ENCODE assay signal across 1 cellular context in the genomic region with DNA sequence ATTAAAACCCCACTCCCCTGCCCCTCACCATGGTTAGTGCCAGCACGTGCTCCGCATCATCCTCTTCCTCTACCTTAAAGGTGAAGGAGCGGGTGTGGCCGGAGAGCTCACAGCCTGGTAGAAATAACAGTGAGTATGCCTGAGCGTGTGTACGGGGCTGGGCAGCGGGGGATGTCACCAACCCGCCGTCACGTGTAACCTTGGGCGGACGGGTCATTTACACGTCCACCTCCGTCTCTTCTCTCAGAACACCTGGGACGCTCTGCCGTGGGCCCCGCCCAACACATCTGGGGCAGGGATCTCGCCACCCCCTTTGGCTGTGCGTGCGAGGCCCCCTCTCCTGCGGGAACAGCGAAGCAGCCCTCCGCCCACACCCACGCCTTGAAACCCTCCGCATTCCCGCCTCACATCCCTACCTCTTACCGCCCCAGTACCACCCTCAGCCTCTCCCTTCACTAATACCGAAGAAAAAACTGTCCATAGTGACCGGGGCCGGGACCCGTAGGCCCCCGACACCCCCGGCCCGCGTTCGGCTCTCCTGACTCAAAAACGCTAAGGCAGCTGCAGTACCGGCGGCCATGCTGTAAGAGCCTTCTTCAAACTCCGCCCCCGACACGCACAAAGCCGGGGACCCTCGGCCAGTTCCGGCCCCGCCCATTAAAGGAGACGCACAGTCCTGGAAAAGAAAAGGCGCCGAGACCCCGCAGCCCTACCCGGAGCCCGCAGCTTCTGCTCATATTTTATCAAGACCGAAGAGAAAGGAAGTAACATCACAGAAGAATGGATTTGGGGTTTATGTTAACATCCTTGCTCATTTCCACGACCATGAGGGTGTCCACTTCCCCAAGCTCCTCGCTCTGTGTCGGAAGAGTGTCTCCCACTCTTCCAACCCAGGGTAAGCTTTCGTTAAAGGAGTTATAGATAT.
TF ChIP-seq lines count a peak whose summit lies in the region.

A gene with protein sequence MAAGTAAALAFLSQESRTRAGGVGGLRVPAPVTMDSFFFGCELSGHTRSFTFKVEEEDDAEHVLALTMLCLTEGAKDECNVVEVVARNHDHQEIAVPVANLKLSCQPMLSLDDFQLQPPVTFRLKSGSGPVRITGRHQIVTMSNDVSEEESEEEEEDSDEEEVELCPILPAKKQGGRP (minus strand): TSS at position 636 of the 925 bp plus-strand sequence. CDS start 56 bp downstream, at position 580.

TF ChIP-seq in HepG2, 621 proteins besides CTCF, POLR2A, EP300 and RAD21 (continued from another document and continues in another):
- TF ChIP-seq, protein P1, sequence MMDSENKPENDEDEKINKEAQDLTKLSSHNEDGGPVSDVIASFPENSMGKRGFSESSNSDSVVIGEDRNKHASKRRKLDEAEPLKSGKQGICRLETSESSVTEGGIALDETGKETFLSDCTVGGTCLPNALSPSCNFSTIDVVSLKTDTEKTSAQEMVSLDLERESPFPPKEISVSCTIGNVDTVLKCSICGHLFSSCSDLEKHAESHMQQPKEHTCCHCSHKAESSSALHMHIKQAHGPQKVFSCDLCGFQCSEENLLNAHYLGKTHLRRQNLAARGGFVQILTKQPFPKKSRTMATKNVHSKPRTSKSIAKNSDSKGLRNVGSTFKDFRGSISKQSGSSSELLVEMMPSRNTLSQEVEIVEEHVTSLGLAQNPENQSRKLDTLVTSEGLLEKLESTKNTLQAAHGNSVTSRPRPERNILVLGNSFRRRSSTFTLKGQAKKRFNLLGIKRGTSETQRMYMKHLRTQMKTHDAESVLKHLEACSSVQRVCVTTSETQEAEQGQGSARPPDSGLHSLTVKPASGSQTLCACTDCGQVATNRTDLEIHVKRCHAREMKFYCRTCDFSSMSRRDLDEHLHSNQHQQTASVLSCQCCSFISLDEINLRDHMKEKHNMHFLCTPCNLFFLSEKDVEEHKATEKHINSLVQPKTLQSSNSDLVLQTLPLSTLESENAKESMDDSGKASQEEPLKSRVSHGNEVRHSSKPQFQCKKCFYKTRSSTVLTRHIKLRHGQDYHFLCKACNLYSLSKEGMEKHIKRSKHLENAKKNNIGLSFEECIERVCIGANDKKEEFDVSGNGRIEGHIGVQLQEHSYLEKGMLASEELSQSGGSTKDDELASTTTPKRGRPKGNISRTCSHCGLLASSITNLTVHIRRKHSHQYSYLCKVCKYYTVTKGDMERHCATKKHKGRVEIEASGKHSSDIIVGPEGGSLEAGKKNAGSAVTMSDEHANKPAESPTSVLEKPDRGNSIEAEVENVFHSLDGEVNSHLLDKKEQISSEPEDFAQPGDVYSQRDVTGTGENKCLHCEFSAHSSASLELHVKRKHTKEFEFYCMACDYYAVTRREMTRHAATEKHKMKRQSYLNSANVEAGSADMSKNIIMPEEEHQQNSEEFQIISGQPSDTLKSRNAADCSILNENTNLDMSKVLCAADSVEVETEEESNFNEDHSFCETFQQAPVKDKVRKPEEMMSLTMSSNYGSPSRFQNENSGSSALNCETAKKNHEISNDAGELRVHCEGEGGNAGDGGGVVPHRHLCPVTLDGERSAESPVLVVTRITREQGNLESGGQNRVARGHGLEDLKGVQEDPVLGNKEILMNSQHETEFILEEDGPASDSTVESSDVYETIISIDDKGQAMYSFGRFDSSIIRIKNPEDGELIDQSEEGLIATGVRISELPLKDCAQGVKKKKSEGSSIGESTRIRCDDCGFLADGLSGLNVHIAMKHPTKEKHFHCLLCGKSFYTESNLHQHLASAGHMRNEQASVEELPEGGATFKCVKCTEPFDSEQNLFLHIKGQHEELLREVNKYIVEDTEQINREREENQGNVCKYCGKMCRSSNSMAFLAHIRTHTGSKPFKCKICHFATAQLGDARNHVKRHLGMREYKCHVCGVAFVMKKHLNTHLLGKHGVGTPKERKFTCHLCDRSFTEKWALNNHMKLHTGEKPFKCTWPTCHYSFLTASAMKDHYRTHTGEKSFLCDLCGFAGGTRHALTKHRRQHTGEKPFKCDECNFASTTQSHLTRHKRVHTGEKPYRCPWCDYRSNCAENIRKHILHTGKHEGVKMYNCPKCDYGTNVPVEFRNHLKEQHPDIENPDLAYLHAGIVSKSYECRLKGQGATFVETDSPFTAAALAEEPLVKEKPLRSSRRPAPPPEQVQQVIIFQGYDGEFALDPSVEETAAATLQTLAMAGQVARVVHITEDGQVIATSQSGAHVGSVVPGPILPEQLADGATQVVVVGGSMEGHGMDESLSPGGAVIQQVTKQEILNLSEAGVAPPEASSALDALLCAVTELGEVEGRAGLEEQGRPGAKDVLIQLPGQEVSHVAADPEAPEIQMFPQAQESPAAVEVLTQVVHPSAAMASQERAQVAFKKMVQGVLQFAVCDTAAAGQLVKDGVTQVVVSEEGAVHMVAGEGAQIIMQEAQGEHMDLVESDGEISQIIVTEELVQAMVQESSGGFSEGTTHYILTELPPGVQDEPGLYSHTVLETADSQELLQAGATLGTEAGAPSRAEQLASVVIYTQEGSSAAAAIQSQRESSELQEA (CRISPR knock-in tag; IDR thresholded peaks at IDR 0.05; ENCODE audit: not compliant biosample characterization) = no peak
- no peak for TF ChIP-seq AKNA (CRISPR knock-in tag; IDR thresholded peaks at IDR 0.05; ENCODE audit: borderline replicate concordance)
- no peak for TF ChIP-seq KDM6A (CRISPR knock-in tag; IDR thresholded peaks at IDR 0.05; ENCODE audit: low read depth)
- TF ChIP-seq ZNF816 (CRISPR knock-in tag; IDR thresholded peaks at IDR 0.05; ENCODE audit: borderline replicate concordance) = no peak
- no peak for TF ChIP-seq RBAK (CRISPR knock-in tag; IDR thresholded peaks at IDR 0.05)
- TF ChIP-seq, protein P2, sequence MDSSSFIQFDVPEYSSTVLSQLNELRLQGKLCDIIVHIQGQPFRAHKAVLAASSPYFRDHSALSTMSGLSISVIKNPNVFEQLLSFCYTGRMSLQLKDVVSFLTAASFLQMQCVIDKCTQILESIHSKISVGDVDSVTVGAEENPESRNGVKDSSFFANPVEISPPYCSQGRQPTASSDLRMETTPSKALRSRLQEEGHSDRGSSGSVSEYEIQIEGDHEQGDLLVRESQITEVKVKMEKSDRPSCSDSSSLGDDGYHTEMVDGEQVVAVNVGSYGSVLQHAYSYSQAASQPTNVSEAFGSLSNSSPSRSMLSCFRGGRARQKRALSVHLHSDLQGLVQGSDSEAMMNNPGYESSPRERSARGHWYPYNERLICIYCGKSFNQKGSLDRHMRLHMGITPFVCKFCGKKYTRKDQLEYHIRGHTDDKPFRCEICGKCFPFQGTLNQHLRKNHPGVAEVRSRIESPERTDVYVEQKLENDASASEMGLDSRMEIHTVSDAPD (CRISPR knock-in tag; IDR thresholded peaks at IDR 0.05) = 0 out of 2 replicates have a peak, but pooled peaks have one; percentile 21
- TF ChIP-seq PRPF4 (IDR thresholded peaks at IDR 0.05; ENCODE audit: low read depth, low read length, poor library complexity, severe bottlenecking) = no peak
- TF ChIP-seq KDM5A (IDR thresholded peaks at IDR 0.05; ENCODE audit: borderline replicate concordance, low read length) = peak; percentile 94
- TF ChIP-seq ZNF788 (CRISPR knock-in tag; IDR thresholded peaks at IDR 0.05; ENCODE audit: borderline replicate concordance) = 0 out of 2 replicates have a peak, but pooled peaks have one; percentile 14
- peak; percentile 19; the same call in 1 of the 2 replicates for TF ChIP-seq NR2F6 (IDR thresholded peaks at IDR 0.05)
- TF ChIP-seq NR2F6 (CRISPR knock-in tag; IDR thresholded peaks at IDR 0.05) = no peak
- TF ChIP-seq NFE2L1 (CRISPR knock-in tag; IDR thresholded peaks at IDR 0.05; ENCODE audit: borderline replicate concordance) = no peak
- no peak for TF ChIP-seq SMAD9 (CRISPR knock-in tag; IDR thresholded peaks at IDR 0.05)
- no peak for TF ChIP-seq SKI (IDR thresholded peaks at IDR 0.05; ENCODE audit: partially characterized antibody)
- no peak for TF ChIP-seq ZNF143 (CRISPR knock-in tag; IDR thresholded peaks at IDR 0.05)
- TF ChIP-seq ATRX (CRISPR knock-in tag; IDR thresholded peaks at IDR 0.05; ENCODE audit: borderline replicate concordance) = no peak
- TF ChIP-seq GABPA (IDR thresholded peaks at IDR 0.05; ENCODE audit: low read depth, low read length) = peak; percentile 42
- TF ChIP-seq GABPA (CRISPR knock-in tag; IDR thresholded peaks at IDR 0.05; ENCODE audit: low read depth) = peak; percentile 87
- TF ChIP-seq MZF1 (CRISPR knock-in tag; IDR thresholded peaks at IDR 0.05; ENCODE audit: borderline replicate concordance) = no peak
- TF ChIP-seq TRAFD1 (CRISPR knock-in tag; IDR thresholded peaks at IDR 0.05; ENCODE audit: borderline replicate concordance) = no peak
- no peak for TF ChIP-seq RBM39 (IDR thresholded peaks at IDR 0.05; ENCODE audit: low read depth, low read length, poor library complexity, severe bottlenecking)
- 0 out of 2 replicates have a peak, but pooled peaks have one; percentile 16 for TF ChIP-seq EED (CRISPR knock-in tag; IDR thresholded peaks at IDR 0.05)
- TF ChIP-seq ZNF609 (CRISPR knock-in tag; IDR thresholded peaks at IDR 0.05; ENCODE audit: borderline replicate concordance) = 0 out of 2 replicates have a peak, but pooled peaks have one; percentile 36
- TF ChIP-seq CCDC6 (CRISPR knock-in tag; IDR thresholded peaks at IDR 0.05) = no peak
